Comparison of ENCODE assay signal across 8 cellular contexts in the genomic region with DNA sequence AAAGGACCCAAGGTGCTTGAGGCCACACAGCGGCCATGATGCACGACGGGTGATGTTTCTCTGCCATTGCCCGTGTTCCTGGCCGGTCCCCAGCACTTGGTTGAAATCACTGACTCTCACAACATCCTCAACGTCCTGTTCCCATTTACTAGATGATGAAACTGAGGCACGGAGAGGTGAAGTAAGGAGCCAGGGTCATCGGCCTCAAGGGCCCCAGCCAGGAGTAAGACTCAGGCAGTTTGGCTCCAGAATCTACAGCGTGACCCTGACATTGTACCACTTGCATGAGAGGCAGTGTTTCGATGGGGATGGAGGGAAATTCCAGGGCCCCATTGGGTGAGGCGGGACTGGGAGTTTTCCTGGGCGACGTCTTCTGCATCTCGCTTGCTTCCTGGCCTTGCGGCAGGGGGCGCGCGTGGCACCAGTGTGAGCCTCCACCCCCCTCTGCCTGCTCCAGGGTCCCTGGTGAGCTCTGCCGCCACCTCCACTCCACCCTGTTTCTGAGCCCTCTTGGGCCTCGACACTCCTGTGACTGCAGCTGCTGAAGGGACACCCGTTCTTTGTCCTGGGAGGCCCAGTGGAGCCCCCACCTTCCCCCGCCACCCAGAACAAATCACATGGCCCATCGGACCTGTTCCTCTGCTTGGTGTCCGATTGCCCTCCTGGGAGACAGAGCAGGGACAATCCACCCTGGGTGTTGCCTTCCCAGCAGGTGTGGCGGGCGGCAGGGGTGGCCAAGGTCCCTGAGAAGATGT.
DNase-seq lines count a peak whose midpoint lies in the region; ATAC-seq, FAIRE-seq and TF ChIP-seq lines count a peak whose summit lies in the region.

No MANE protein-coding gene starts in this region.

- H3K27me3 ChIP-seq in body of pancreas (no peaks in the 10 kb centered on the region), pancreas (no peaks in the 10 kb centered on the region), MG63 (no peaks in the 10 kb centered on the region)

- H3K4me3 ChIP-seq in body of pancreas: no peak overlapping the region
- no peak overlapping the region for H3K4me3 ChIP-seq in pancreas
- no peak overlapping the region for H3K4me3 ChIP-seq in MG63

- 44 to 58% methylated on average over 11 to 26 of the region's 26 CpGs for WGBS in body of pancreas, 2 donors
- whole genome bisulfite sequencing in pancreas, 2 donors: 63 to 66% methylated on average over 23 to 26 of the region's 26 CpGs

- H3K4me1 ChIP-seq in body of pancreas (no peaks in the 10 kb centered on the region), pancreas (no peaks in the 10 kb centered on the region)

- H3K9me3 ChIP-seq in body of pancreas (no peaks in the 10 kb centered on the region), pancreas (no peaks in the 10 kb centered on the region), MG63 (no peaks in the 10 kb centered on the region)

- ATAC-seq in body of pancreas (peak; percentile 59), pancreas (peak; percentile 19 to 86 (median 32)), HG03135 (IDR thresholded peaks at IDR 0.05; ENCODE audit: unreplicated experiment) (no peak)

- DNase-seq in GM10266 (ENCODE audit: extremely low spot score): peak; percentile 87
- DNase-seq in Kasumi-1 (lab: John Stamatoyannopoulos, UW): peak; percentile 23 to 57
- peak in 3 of 4 donors; percentile 46 to 71 (median 62) for DNase-seq in body of pancreas
- DNase-seq in pancreas: peak in 3 of 6 donors; percentile 40 to 76 (median 41)
- no peak for DNase-seq in MG63
- no peak for DNase-seq in midbrain (lab: John Stamatoyannopoulos, UW)
- DNase-seq in globus pallidus (ENCODE audit: low spot score): no peak

- H3K27ac ChIP-seq in body of pancreas (no peak overlapping the region), pancreas (no peak overlapping the region)

- TF ChIP-seq CTCF in GM10266 (IDR thresholded peaks at IDR 0.05; ENCODE audit: control insufficient read depth, insufficient read depth, low read depth, missing control alignments): peak; percentile 69
- peak in 6 of 7 experiments; percentile 30 to 59 (median 50) for TF ChIP-seq CTCF in body of pancreas (IDR thresholded peaks at IDR 0.05)
- peak in 1 of 4 donors; percentile 16 for TF ChIP-seq CTCF in pancreas (IDR thresholded peaks at IDR 0.05)

- no peak for TF ChIP-seq POLR2A in body of pancreas (IDR thresholded peaks at IDR 0.05)

- intact Hi-C loops in body of pancreas (cut with DNase I) (no loop called here), pancreas (cut with DNase I) (no loop called here)

- no peak for FAIRE-seq in pancreas (lab: Jason Lieb, UNC)

- H3K36me3 ChIP-seq in body of pancreas (replicated peaks in 1 of 2; ENCODE audit: insufficient read depth in 1 of 2, low read depth in 2 of 2): no peaks in the 10 kb centered on the region
- H3K36me3 ChIP-seq in pancreas: no peaks in the 10 kb centered on the region
- H3K36me3 ChIP-seq in MG63: no peaks in the 10 kb centered on the region

Comparison
In these comparisons a context has a peak if more than half of its experiments do, and no peak if none do; other contexts are left out.
1. DNase-seq: peak in GM10266 (single experiment), Kasumi-1 (2 of 2) and body of pancreas (3 of 4); none in MG63 (single experiment), midbrain (single experiment) and globus pallidus (single experiment).